12 cellular contexts compared by ENCODE assay signal in the genomic region with DNA sequence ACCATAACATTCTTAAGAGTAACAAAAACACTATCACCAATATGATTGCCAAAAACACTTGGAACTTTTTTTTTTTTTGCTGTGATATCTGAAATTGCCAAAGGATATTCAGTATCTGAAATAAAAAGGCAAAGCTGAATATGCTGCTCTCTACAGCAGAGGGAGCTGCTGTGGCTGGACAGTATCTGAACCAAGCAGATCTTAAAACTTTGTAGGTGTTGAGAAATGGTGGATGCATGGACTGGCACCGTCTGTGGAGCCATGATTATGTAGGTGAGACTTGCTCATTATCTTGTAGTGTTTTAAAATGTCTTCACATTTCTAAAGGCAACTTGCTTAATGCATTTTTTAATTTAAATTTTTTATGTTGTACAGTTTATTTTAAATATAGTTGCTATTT. TPM values are rescaled to one million over a fixed set of nuclear protein-coding genes. Genes with fewer than 3 reads are reported as not detected.
DNase-seq lines count a peak whose midpoint lies in the region; ATAC-seq, FAIRE-seq and TF ChIP-seq lines count a peak whose summit lies in the region.
"Had no signal": no experiment of that assay in that cellular context is flagged by ENCODE, and none has a peak within 500 bp of the region (broad histone marks: within the 10 kb centered on the region; RNA-seq: fewer than 3 reads in every experiment).

No MANE protein-coding gene starts in this region.

- no peaks in the 10 kb centered on the region for H3K79me2 ChIP-seq in keratinocyte (ENCODE audit: control insufficient read depth, insufficient read depth, low read length)

- no peak overlapping the region for H3K27ac Mint-ChIP-seq in Caco-2 (ENCODE audit: unreplicated experiment)

- no peaks in the 10 kb centered on the region for H3K9me1 ChIP-seq in keratinocyte (ENCODE audit: control insufficient read depth, extremely low read depth, insufficient read depth, low read length)

- no peaks in the 10 kb centered on the region for H3K4me1 ChIP-seq in Caco-2
- H3K4me1 ChIP-seq in keratinocyte (ENCODE audit: control insufficient read depth, extremely low read depth, insufficient read depth, low read length) = no peaks in the 10 kb centered on the region
- H3K4me1 ChIP-seq in effector memory CD4-positive, alpha-beta T cell (ENCODE audit: control insufficient read depth, insufficient read depth, low read length, poor library complexity, severe bottlenecking) = no peaks in the 10 kb centered on the region

- H3K4me3 ChIP-seq in Caco-2 (ENCODE audit: low read depth, low read length) = no peak overlapping the region
- H3K4me3 ChIP-seq in WERI-Rb-1 (ENCODE audit: low read depth, low read length) = no peak overlapping the region
- no peak overlapping the region for H3K4me3 ChIP-seq in keratinocyte (ENCODE audit: control insufficient read depth in 2 of 3, extremely low read depth in 1 of 3, insufficient read depth in 2 of 3, low read depth in 1 of 3, low read length in 3 of 3)
- no peak overlapping the region for H3K4me3 ChIP-seq in effector memory CD4-positive, alpha-beta T cell (ENCODE audit: insufficient read depth, low read depth, low read length, poor library complexity, severe bottlenecking)
- H3K4me3 ChIP-seq: PC-9 had no signal

- no peaks in the 10 kb centered on the region for H3K4me1 Mint-ChIP-seq in Caco-2 (ENCODE audit: low read depth, unreplicated experiment)

- H3K9ac ChIP-seq in keratinocyte (ENCODE audit: control insufficient read depth, extremely low read depth, insufficient read depth, low read length) = no peak overlapping the region

- H3K4me2 ChIP-seq in keratinocyte (ENCODE audit: control insufficient read depth, extremely low read depth, insufficient read depth, low read depth, low read length) = no peak overlapping the region
- H3K4me2 ChIP-seq: PC-9 had no signal

- BruUV-seq in Caco-2 (replicated peaks; lab: Mats Ljungman, UMichigan) = no TSS peak

- dilution Hi-C loops in keratinocyte (cut with MboI; ENCODE audit: extremely low pct_ligation_motif_present, low sequenced_read_pairs) = no loop called here

- intact Hi-C loops in Caco-2 (cut with micrococcal nuclease; ENCODE audit: unreplicated experiment) = no loop called here

- no peaks in the 10 kb centered on the region for H3K27me3 Mint-ChIP-seq in Caco-2 (ENCODE audit: insufficient read depth, unreplicated experiment)

- POLR2A ChIA-PET in Caco-2 (lab: Charles Lee) = no interaction called here
- POLR2A ChIA-PET in HEK293T (lab: Yijun Ruan, JAX) = interaction anchor here (1.1 to 2.6 kb wide), 2 partner anchors 9 to 22 kb away, joined by 3 to 8 read pairs; a partner anchor contains a TSS

- H4K20me1 ChIP-seq in keratinocyte (ENCODE audit: control insufficient read depth, extremely low read depth, insufficient read depth, low read length) = no peaks in the 10 kb centered on the region

- no peaks in the 10 kb centered on the region for H3K9me3 ChIP-seq in Caco-2
- H3K9me3 ChIP-seq in WERI-Rb-1 (ENCODE audit: severe bottlenecking) = no peaks in the 10 kb centered on the region
- no peaks in the 10 kb centered on the region for H3K9me3 ChIP-seq in keratinocyte (ENCODE audit: control insufficient read depth, low read depth, low read length)
- no peaks in the 10 kb centered on the region for H3K9me3 ChIP-seq in effector memory CD4-positive, alpha-beta T cell (ENCODE audit: control insufficient read depth, low read length)

- no peaks in the 10 kb centered on the region for H3K36me3 ChIP-seq in Caco-2 (ENCODE audit: control insufficient read depth, insufficient read depth, low read length)
- peaks cover 52% of the 10 kb centered on the region for H3K36me3 ChIP-seq in WERI-Rb-1
- peaks cover 5 to 14% of the 10 kb centered on the region in 2 experiments for H3K36me3 ChIP-seq in keratinocyte (ENCODE audit: control insufficient read depth in 2 of 2, extremely low read depth in 1 of 2, insufficient read depth in 2 of 2, low read length in 2 of 2)
- H3K36me3 ChIP-seq in effector memory CD4-positive, alpha-beta T cell (ENCODE audit: control insufficient read depth, insufficient read depth, low read length) = peaks cover 49% of the 10 kb centered on the region

- CTCF ChIA-PET in Caco-2 (lab: Charles Lee) = interaction anchor here (1.0 kb wide), 1 partner anchor 9 kb away, joined by 3 read pairs; a partner anchor contains a TSS
- CTCF ChIA-PET in HEK293T (lab: Yijun Ruan, JAX) = no interaction called here

- TF ChIP-seq CTCF in Caco-2 (IDR thresholded peaks at IDR 0.05; ENCODE audit: insufficient read depth in 1 of 2, low read depth in 1 of 2, low read length in 1 of 2, severe bottlenecking in 1 of 2, unreplicated experiment in 1 of 2) = peak; percentile 28 to 50
- peak; percentile 32; the same call in 1 of the 2 replicates for TF ChIP-seq CTCF in WERI-Rb-1 (IDR thresholded peaks at IDR 0.05; ENCODE audit: low read depth, low read length)
- peak; percentile 10 to 29 (median 28) for TF ChIP-seq CTCF in keratinocyte (optimal IDR thresholded peaks at IDR 0.05 in 1 of 3, IDR thresholded peaks at IDR 0.05 in 1 of 3, conservative IDR thresholded peaks at IDR 0.05 in 1 of 3; ENCODE audit: extremely low read depth in 1 of 3, insufficient read depth in 2 of 3, low read length in 3 of 3)

- H3K4me3 Mint-ChIP-seq in Caco-2 (ENCODE audit: unreplicated experiment) = no peak overlapping the region

- FAIRE-seq in keratinocyte (lab: Jason Lieb, UNC) = no peak

- H3K9me3 Mint-ChIP-seq in Caco-2 (ENCODE audit: unreplicated experiment) = no peaks in the 10 kb centered on the region

- ATAC-seq in GM19397 (IDR thresholded peaks at IDR 0.05; ENCODE audit: unreplicated experiment) = no peak
- ATAC-seq: sciatic nerve had no signal

- peaks cover 30% of the 10 kb centered on the region for H3K36me3 Mint-ChIP-seq in Caco-2 (ENCODE audit: insufficient read depth, unreplicated experiment)

- no peaks in the 10 kb centered on the region for H3K27me3 ChIP-seq in Caco-2 (replicated peaks; ENCODE audit: control insufficient read depth, insufficient read depth, low read length)
- no peaks in the 10 kb centered on the region for H3K27me3 ChIP-seq in WERI-Rb-1 (ENCODE audit: insufficient read depth, low read depth, severe bottlenecking)
- no peaks in the 10 kb centered on the region for H3K27me3 ChIP-seq in keratinocyte (ENCODE audit: control insufficient read depth, extremely low read depth, insufficient read depth, low read length)
- H3K27me3 ChIP-seq in effector memory CD4-positive, alpha-beta T cell (replicated peaks; ENCODE audit: control insufficient read depth, insufficient read depth, low read length, poor library complexity, severe bottlenecking) = no peaks in the 10 kb centered on the region

- no peak for DNase-seq in Caco-2
- DNase-seq in HEK293T (ENCODE audit: extremely low spot score) = peak; percentile 33
- no peak for DNase-seq in WERI-Rb-1
- DNase-seq in keratinocyte (ENCODE audit: low read depth, low spot score) = no peak
- DNase-seq in effector memory CD4-positive, alpha-beta T cell = no peak
- DNase-seq in Ammon's horn (ENCODE audit: low spot score) = no peak
- DNase-seq in NCI-H1417 treated with DMSO at 0.1 percent for 48 hours (lab: John Stamatoyannopoulos, UW) = no peak
- DNase-seq: activated naive CD4-positive, alpha-beta T cell treated with Interleukin-2 at 50 U/mL for 16 hours; kidney glomerular epithelial cell; PC-9 had no signal

- H3K27ac ChIP-seq in WERI-Rb-1 (no peak overlapping the region), keratinocyte (ENCODE audit: control insufficient read depth, insufficient read depth, low read length) (no peak overlapping the region)
- no peak overlapping the region for H3K27ac ChIP-seq in effector memory CD4-positive, alpha-beta T cell (ENCODE audit: insufficient read depth, low read length, poor library complexity, severe bottlenecking)
- H3K27ac ChIP-seq: PC-9 had no signal

- no peak overlapping the region for H2AFZ ChIP-seq in keratinocyte (ENCODE audit: control insufficient read depth, low read length)
- H2AFZ ChIP-seq: PC-9 had no signal

TF ChIP-seq in HEK293T, 16 proteins besides CTCF, POLR2A, EP300 and RAD21 (continues in another document):
- TF ChIP-seq HDGF (IDR thresholded peaks at IDR 0.05; ENCODE audit: borderline replicate concordance) (no peak), FOXK2 (IDR thresholded peaks at IDR 0.05) (no peak), ARNT (IDR thresholded peaks at IDR 0.05) (no peak), LEF1 (IDR thresholded peaks at IDR 0.05; ENCODE audit: borderline replicate concordance) (no peak), ELF4 (IDR thresholded peaks at IDR 0.05) (no peak), FOXM1 (IDR thresholded peaks at IDR 0.05; ENCODE audit: borderline replicate concordance) (no peak), TARDBP (IDR thresholded peaks at IDR 0.05) (no peak), BHLHE40 (IDR thresholded peaks at IDR 0.05; ENCODE audit: borderline replicate concordance) (no peak)

RNA-seq across cellular contexts. Expression of a gene that starts 9.2 kb away (rescaled TPM):
- total RNA-seq in Caco-2 (2022) = 73.0 and 74.4 TPM in 2 replicates
- 75.0 to 103 TPM (median 80.1 TPM) in 3 replicates for polyA plus RNA-seq in keratinocyte
- 38.1 TPM for polyA plus RNA-seq in keratinocyte (2011; ENCODE audit: low read depth)
- polyA plus RNA-seq in keratinocyte (2011; cell fraction: cytosol; rRNA removed) = 73.6 and 94.9 TPM in 2 replicates
- 36.6 and 50.0 TPM in 2 replicates for polyA plus RNA-seq in keratinocyte (2011; cell fraction: nucleus; rRNA removed)
- 61.9 and 74.0 TPM in 2 replicates for polyA plus RNA-seq in keratinocyte (2012; ENCODE audit: low replicate concordance)
- polyA minus RNA-seq in keratinocyte = 35.5 to 59.0 TPM (median 35.7 TPM) in 3 replicates
- polyA minus RNA-seq in keratinocyte (2011; cell fraction: cytosol; rRNA and poly(A)+ RNA removed) = 55.2 TPM
- 12.0 and 16.7 TPM in 2 replicates for polyA minus RNA-seq in keratinocyte (2011; cell fraction: nucleus; rRNA and poly(A)+ RNA removed)

RNA-seq across cellular contexts. Expression of a gene that starts 21.1 kb away (rescaled TPM):
- 20.8 and 23.7 TPM in 2 replicates for total RNA-seq in Caco-2 (2022)
- polyA plus RNA-seq in keratinocyte = 14.8 to 17.3 TPM (median 15.8 TPM) in 3 replicates
- 15.3 TPM for polyA plus RNA-seq in keratinocyte (2011; ENCODE audit: low read depth)
- 10.2 and 12.1 TPM in 2 replicates for polyA plus RNA-seq in keratinocyte (2011; cell fraction: cytosol; rRNA removed)
- polyA plus RNA-seq in keratinocyte (2011; cell fraction: nucleus; rRNA removed) = 16.7 and 20.4 TPM in 2 replicates
- polyA plus RNA-seq in keratinocyte (2012; ENCODE audit: low replicate concordance) = 9.9 and 12.4 TPM in 2 replicates
- polyA minus RNA-seq in keratinocyte = 9.6 to 14.4 TPM (median 13.0 TPM) in 3 replicates
- polyA minus RNA-seq in keratinocyte (2011; cell fraction: cytosol; rRNA and poly(A)+ RNA removed) = 8.4 TPM
- polyA minus RNA-seq in keratinocyte (2011; cell fraction: nucleus; rRNA and poly(A)+ RNA removed) = 5.1 and 10.5 TPM in 2 replicates

RNA-seq across cellular contexts. Expression of a gene that starts 22.1 kb away (rescaled TPM):
- total RNA-seq in Caco-2 (2022) = 234 and 235 TPM in 2 replicates
- 339 to 438 TPM (median 430 TPM) in 3 replicates for polyA plus RNA-seq in keratinocyte
- polyA plus RNA-seq in keratinocyte (2011; ENCODE audit: low read depth) = 94.6 TPM
- 364 and 398 TPM in 2 replicates for polyA plus RNA-seq in keratinocyte (2011; cell fraction: cytosol; rRNA removed)
- polyA plus RNA-seq in keratinocyte (2011; cell fraction: nucleus; rRNA removed) = 242 and 315 TPM in 2 replicates
- polyA plus RNA-seq in keratinocyte (2012; ENCODE audit: low replicate concordance) = 214 and 257 TPM in 2 replicates
- 66.2 to 278 TPM (median 255 TPM) in 3 replicates for polyA minus RNA-seq in keratinocyte
- polyA minus RNA-seq in keratinocyte (2011; cell fraction: cytosol; rRNA and poly(A)+ RNA removed) = 155 TPM
- 46.3 and 61.4 TPM in 2 replicates for polyA minus RNA-seq in keratinocyte (2011; cell fraction: nucleus; rRNA and poly(A)+ RNA removed)
